8 cellular contexts compared by ENCODE assay signal in genomic region chr5:149062371-149063016, GRCh38.
DNase-seq lines count a peak whose midpoint lies in the region; ATAC-seq and TF ChIP-seq lines count a peak whose summit lies in the region.

No MANE protein-coding gene starts in this region.

- peak overlapping the region; percentile 98 for H3K27ac ChIP-seq in substantia nigra (ENCODE audit: low read depth, low read length, poor library complexity, severe bottlenecking)

- POLR2A ChIA-PET in GM10248 (lab: Yijun Ruan, JAX), result no interaction called here

- no peak for ATAC-seq in HG02840 (IDR thresholded peaks at IDR 0.05; ENCODE audit: low FRiP score, unreplicated experiment)

- TF ChIP-seq CTCF in GM20000 (IDR thresholded peaks at IDR 0.05; ENCODE audit: extremely low read depth, missing control alignments) (no peak), GM10248 (IDR thresholded peaks at IDR 0.05; ENCODE audit: control extremely low read depth, extremely low read depth, low read depth, missing control alignments) (no peak)

- CTCF ChIA-PET in GM10248 (lab: Yijun Ruan, JAX), result interaction anchor here (1.4 kb wide), 1 partner anchor 28 kb away, joined by 3 read pairs; no protein-coding TSS in a partner anchor

- DNase-seq in HS-5 (ENCODE audit: low read depth) (peak; percentile 71), astrocyte of the hippocampus (ENCODE audit: low read depth, low spot score) (peak; percentile 69), iris pigment epithelial cell (ENCODE audit: low read depth) (peak; percentile 77), substantia nigra (lab: John Stamatoyannopoulos, UW) (peak in 1 of 49 donors; percentile 23), GM20000 (ENCODE audit: low spot score) (no peak), GM10248 (ENCODE audit: extremely low spot score) (no peak), NCI-H2081 treated with DMSO at 0.1 percent for 48 hours (lab: John Stamatoyannopoulos, UW) (no peak)

Comparison
In these comparisons a context has a peak if more than half of its experiments do, and no peak if none do; other contexts are left out.
1. DNase-seq: peak in HS-5 (single experiment), astrocyte of the hippocampus (single experiment) and iris pigment epithelial cell (single experiment); none in GM20000 (single experiment), GM10248 (single experiment) and NCI-H2081 treated with DMSO at 0.1 percent for 48 hours (single experiment).